In the genomic region with DNA sequence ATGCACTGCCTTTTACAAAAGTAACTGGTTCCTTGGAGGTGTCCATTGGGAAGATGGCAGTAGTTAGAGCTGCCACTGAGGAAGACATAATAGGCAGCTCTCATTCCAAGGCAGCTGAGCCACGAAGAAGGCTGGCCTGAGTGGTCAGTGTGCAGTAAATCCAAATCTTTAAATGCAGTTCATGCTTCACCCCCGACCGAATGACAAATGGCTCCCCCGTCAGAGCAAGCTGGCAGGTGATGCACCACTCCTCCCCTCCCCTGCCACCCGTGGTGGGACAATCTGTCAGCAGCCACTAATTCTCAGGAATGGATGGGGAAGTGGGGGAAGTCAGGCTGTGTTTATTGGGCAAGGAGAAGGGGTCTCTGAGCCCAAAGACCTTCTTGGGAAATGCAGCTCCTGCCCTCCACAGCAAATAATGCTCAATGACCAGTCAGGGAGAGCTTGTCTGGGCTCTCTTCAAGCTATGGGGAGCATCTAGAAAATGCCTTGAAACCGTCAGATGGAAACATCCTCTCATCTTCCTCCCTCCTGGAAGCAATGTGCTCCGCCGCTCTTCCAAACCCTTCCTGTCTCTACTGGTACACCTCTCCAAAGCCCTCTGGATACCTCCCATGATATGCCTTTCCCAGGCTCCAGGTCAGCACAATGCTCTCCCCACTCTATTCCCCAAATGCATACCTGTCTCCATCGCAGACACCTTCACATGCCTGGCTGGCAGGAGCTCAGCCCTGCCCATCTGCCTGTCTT, we compare ENCODE assay signal across 13 cellular contexts.
DNase-seq lines count a peak whose midpoint lies in the region; ATAC-seq and TF ChIP-seq lines count a peak whose summit lies in the region.
"Had no signal": no experiment of that assay in that cellular context is flagged by ENCODE, and none has a peak within 500 bp of the region (broad histone marks: within the 10 kb centered on the region; RNA-seq: fewer than 3 reads in every experiment).

No MANE protein-coding gene starts in this region.

- POLR2A ChIA-PET in activated CD4-positive, alpha-beta T cell treated with anti-CD3 and anti-CD28 coated beads, Interleukin-2, amount 10 ng/mL, durations not matched to agents 7 days and 5 days (lab: Charles Lee) = no interaction called here
- POLR2A ChIA-PET in activated CD4-positive, alpha-beta T cell treated with anti-CD3 and anti-CD28 coated beads for 36 hours (lab: Charles Lee) = no interaction called here

- no peak for TF ChIP-seq CTCF in nephron (IDR thresholded peaks at IDR 0.05; ENCODE audit: unreplicated experiment in 3 of 3)

- no peak overlapping the region for H3K4me3 Mint-ChIP-seq in activated CD4-positive, alpha-beta T cell treated with anti-CD3 and anti-CD28 coated beads, Interleukin-2, amount 10 ng/mL, durations not matched to agents 7 days and 5 days
- no peak overlapping the region for H3K4me3 Mint-ChIP-seq in activated CD4-positive, alpha-beta T cell treated with anti-CD3 and anti-CD28 coated beads for 36 hours
- H3K4me3 Mint-ChIP-seq in nephron = no peak overlapping the region
- H3K4me3 Mint-ChIP-seq: H9 had no signal

- H3K36me3 Mint-ChIP-seq in activated CD4-positive, alpha-beta T cell treated with anti-CD3 and anti-CD28 coated beads, Interleukin-2, amount 10 ng/mL, durations not matched to agents 7 days and 5 days (ENCODE audit: low read depth) = peaks cover 2% of the 10 kb centered on the region
- no peaks in the 10 kb centered on the region for H3K36me3 Mint-ChIP-seq in activated CD4-positive, alpha-beta T cell treated with anti-CD3 and anti-CD28 coated beads for 36 hours (ENCODE audit: low read depth)
- no peaks in the 10 kb centered on the region for H3K36me3 Mint-ChIP-seq in nephron (ENCODE audit: low read depth)

- intact Hi-C loops in activated CD4-positive, alpha-beta T cell treated with anti-CD3 and anti-CD28 coated beads for 36 hours (cut with DNase I, micrococcal nuclease) = no loop called here

- no peak for DNase-seq in activated CD4-positive, alpha-beta T cell treated with anti-CD3 and anti-CD28 coated beads, Interleukin-2, amount 10 ng/mL, durations not matched to agents 7 days and 5 days
- no peak for DNase-seq in activated CD4-positive, alpha-beta T cell treated with anti-CD3 and anti-CD28 coated beads for 36 hours
- peak; percentile 16 for DNase-seq in NCI-H2171 (lab: John Stamatoyannopoulos, UW)
- DNase-seq in cerebellar cortex (ENCODE audit: low spot score) = peak; percentile 94
- DNase-seq in NCI-H526 treated with DMSO at 0.1 percent for 48 hours (lab: John Stamatoyannopoulos, UW) = no peak
- DNase-seq in NOMO-1 treated with DMSO at 0.1 percent for 48 hours (lab: John Stamatoyannopoulos, UW; ENCODE audit: unreplicated experiment) = no peak
- DNase-seq: H9, NCI-H1417 treated with DMSO at 0.1 percent for 48 hours, NCI-H2029, NCI-H2227 treated with DMSO at 0.1 percent for 48 hours had no signal

- H3K27ac Mint-ChIP-seq in activated CD4-positive, alpha-beta T cell treated with anti-CD3 and anti-CD28 coated beads, Interleukin-2, amount 10 ng/mL, durations not matched to agents 7 days and 5 days = peak overlapping the region; percentile 26
- no peak overlapping the region for H3K27ac Mint-ChIP-seq in activated CD4-positive, alpha-beta T cell treated with anti-CD3 and anti-CD28 coated beads for 36 hours
- peak overlapping the region; percentile 2 to 55 (median 34) for H3K27ac Mint-ChIP-seq in nephron

- CTCF ChIA-PET in activated CD4-positive, alpha-beta T cell treated with anti-CD3 and anti-CD28 coated beads, Interleukin-2, amount 10 ng/mL, durations not matched to agents 7 days and 5 days (lab: Charles Lee) = interaction anchor here (0.7 to 2.0 kb wide), 5 partner anchors 10 to 24 kb away, joined by 3 to 10 read pairs (median 4); no protein-coding TSS in a partner anchor
- CTCF ChIA-PET in activated CD4-positive, alpha-beta T cell treated with anti-CD3 and anti-CD28 coated beads for 36 hours (lab: Charles Lee) = interaction anchor here (0.9 to 1.0 kb wide), 2 partner anchors 8 to 10 kb away, joined by 3 to 4 read pairs; no protein-coding TSS in a partner anchor

- peaks cover 34% of the 10 kb centered on the region for H3K4me1 Mint-ChIP-seq in activated CD4-positive, alpha-beta T cell treated with anti-CD3 and anti-CD28 coated beads, Interleukin-2, amount 10 ng/mL, durations not matched to agents 7 days and 5 days
- H3K4me1 Mint-ChIP-seq in activated CD4-positive, alpha-beta T cell treated with anti-CD3 and anti-CD28 coated beads for 36 hours = peaks cover 14% of the 10 kb centered on the region
- H3K4me1 Mint-ChIP-seq in nephron = peaks cover 66% of the 10 kb centered on the region

- peaks cover 7% of the 10 kb centered on the region for H3K9me3 Mint-ChIP-seq in activated CD4-positive, alpha-beta T cell treated with anti-CD3 and anti-CD28 coated beads, Interleukin-2, amount 10 ng/mL, durations not matched to agents 7 days and 5 days
- H3K9me3 Mint-ChIP-seq in activated CD4-positive, alpha-beta T cell treated with anti-CD3 and anti-CD28 coated beads for 36 hours (ENCODE audit: low read depth) = no peaks in the 10 kb centered on the region
- no peaks in the 10 kb centered on the region for H3K9me3 Mint-ChIP-seq in nephron
- H3K9me3 Mint-ChIP-seq: H9 had no signal

- H3K27me3 Mint-ChIP-seq in activated CD4-positive, alpha-beta T cell treated with anti-CD3 and anti-CD28 coated beads, Interleukin-2, amount 10 ng/mL, durations not matched to agents 7 days and 5 days = no peaks in the 10 kb centered on the region
- no peaks in the 10 kb centered on the region for H3K27me3 Mint-ChIP-seq in activated CD4-positive, alpha-beta T cell treated with anti-CD3 and anti-CD28 coated beads for 36 hours
- H3K27me3 Mint-ChIP-seq in nephron (ENCODE audit: low read depth) = peaks cover 20% of the 10 kb centered on the region

- no peak for ATAC-seq in activated CD4-positive, alpha-beta T cell treated with anti-CD3 and anti-CD28 coated beads for 36 hours
- ATAC-seq in HG03571 (IDR thresholded peaks at IDR 0.05; ENCODE audit: unreplicated experiment) = no peak
- ATAC-seq: Right ventricle myocardium inferior had no signal

Comparison
In these comparisons a context has a peak if more than half of its experiments do, and no peak if none do; other contexts are left out.
1. DNase-seq: peak in NCI-H2171 (single experiment) and cerebellar cortex (single experiment); none in activated CD4-positive, alpha-beta T cell treated with anti-CD3 and anti-CD28 coated beads, Interleukin-2, amount 10 ng/mL, durations not matched to agents 7 days and 5 days (single experiment), activated CD4-positive, alpha-beta T cell treated with anti-CD3 and anti-CD28 coated beads for 36 hours (single experiment), NCI-H526 treated with DMSO at 0.1 percent for 48 hours (single experiment) and NOMO-1 treated with DMSO at 0.1 percent for 48 hours (single experiment).